11 cellular contexts compared by ENCODE assay signal in genomic region chr1:178066904-178067531, GRCh38. TPM values are rescaled to one million over a fixed set of nuclear protein-coding genes. Genes with fewer than 3 reads are reported as not detected.
A peak's percentile ranks its signal among the peaks of the same experiment; 100 is the strongest.
DNase-seq lines count a peak whose midpoint lies in the region; ATAC-seq and TF ChIP-seq lines count a peak whose summit lies in the region.
"Had no signal": no experiment of that assay in that cellular context is flagged by ENCODE, and none has a peak within 500 bp of the region (broad histone marks: within the 10 kb centered on the region; RNA-seq: fewer than 3 reads in every experiment).

No MANE protein-coding gene starts in this region.

- H2AFZ ChIP-seq in mammary epithelial cell (ENCODE audit: low read depth, low read length), result no peak overlapping the region

- H3K36me3 Mint-ChIP-seq in memory B cell, result no peaks in the 10 kb centered on the region

- H3K9me3 Mint-ChIP-seq in memory B cell, result peaks cover 1% of the 10 kb centered on the region

- H3K27ac Mint-ChIP-seq in memory B cell, result no peak overlapping the region
- H3K27ac Mint-ChIP-seq: activated T-cell treated with anti-CD3 and anti-CD28 coated beads, Interleukin-2, amount 50 U/mL, for 24 hours had no signal

- H3K4me1 ChIP-seq in mammary epithelial cell (ENCODE audit: insufficient read depth, low read length), result no peaks in the 10 kb centered on the region
- H3K4me1 ChIP-seq: SJSA1 had no signal

- H3K36me3 ChIP-seq in mammary epithelial cell (ENCODE audit: insufficient read depth, low read length), result no peaks in the 10 kb centered on the region
- H3K36me3 ChIP-seq: SJSA1 had no signal

- in situ Hi-C loops in mammary epithelial cell (cut with MboI; ENCODE audit: low sequenced_read_pairs in 2 of 2), result no loop called here

- H3K4me1 Mint-ChIP-seq in memory B cell, result peaks cover 10% of the 10 kb centered on the region

- no peak overlapping the region for H3K27ac ChIP-seq in mammary epithelial cell (ENCODE audit: insufficient read depth, low read depth, low read length)
- H3K27ac ChIP-seq: SJSA1 had no signal

- dilution Hi-C loops in mammary epithelial cell (cut with HindIII; ENCODE audit: low sequenced_read_pairs), result no loop called here

- no peak overlapping the region for H3K4me3 ChIP-seq in mammary epithelial cell (replicated peaks in 1 of 3; ENCODE audit: insufficient read depth in 1 of 3, low read depth in 2 of 3, low read length in 3 of 3)
- H3K4me3 ChIP-seq: SJSA1, skin epidermis had no signal

- H3K4me2 ChIP-seq in mammary epithelial cell (ENCODE audit: insufficient read depth, low read depth, low read length), result no peak overlapping the region

- DNase-seq in memory B cell (ENCODE audit: low spot score in 2 of 2), result no peak
- no peak for DNase-seq in NCI-H1417 treated with DMSO at 0.1 percent for 48 hours (lab: John Stamatoyannopoulos, UW)
- DNase-seq in mammary epithelial cell, result no peak
- DNase-seq in SHP77 treated with DMSO at 0.1 percent for 48 hours (lab: John Stamatoyannopoulos, UW), result no peak
- DNase-seq: activated T-cell treated with anti-CD3 and anti-CD28 coated beads, Interleukin-2, amount 50 U/mL, for 24 hours had no signal

- CTCF ChIA-PET in mammary epithelial cell (lab: Charles Lee; ENCODE audit: low non-redundant PET), result no interaction called here

- no peaks in the 10 kb centered on the region for H3K79me2 ChIP-seq in mammary epithelial cell (ENCODE audit: insufficient read depth, low read length)

- no peak overlapping the region for H3K9ac ChIP-seq in mammary epithelial cell (ENCODE audit: insufficient read depth, low read length)

- H3K9me3 ChIP-seq in mammary epithelial cell (replicated peaks; ENCODE audit: insufficient read depth, low read length), result no peaks in the 10 kb centered on the region
- H3K9me3 ChIP-seq: SJSA1 had no signal

- H3K27me3 ChIP-seq in mammary epithelial cell (ENCODE audit: insufficient read depth, low read length), result no peaks in the 10 kb centered on the region
- H3K27me3 ChIP-seq: SJSA1 had no signal

- H3K4me3 Mint-ChIP-seq in memory B cell, result no peak overlapping the region
- H3K4me3 Mint-ChIP-seq: activated T-cell treated with anti-CD3 and anti-CD28 coated beads, Interleukin-2, amount 50 U/mL, for 24 hours had no signal

- no TSS peak for BruUV-seq in mammary epithelial cell (replicated peaks; lab: Mats Ljungman, UMichigan)

- no peaks in the 10 kb centered on the region for H3K27me3 Mint-ChIP-seq in memory B cell

- no peaks in the 10 kb centered on the region for H4K20me1 ChIP-seq in mammary epithelial cell (ENCODE audit: insufficient read depth, low read length)

- no peak for TF ChIP-seq CTCF in mammary epithelial cell (conservative IDR thresholded peaks at IDR 0.05 in 1 of 2, IDR thresholded peaks at IDR 0.05 in 1 of 2; ENCODE audit: extremely low read depth in 1 of 2, insufficient read depth in 1 of 2, low read depth in 1 of 2, low read length in 2 of 2)

- WGBS in mammary epithelial cell (ENCODE audit: low coverage, missing lambda C conversion rate), result 86% methylated on average over 5 of the region's 5 CpGs

- peak; percentile 97 for ATAC-seq in GM19023 (IDR thresholded peaks at IDR 0.05; ENCODE audit: unreplicated experiment)
- peak; percentile 98 for ATAC-seq in HG02623 (IDR thresholded peaks at IDR 0.05; ENCODE audit: unreplicated experiment)
- peak; percentile 98 for ATAC-seq in HG03565 (IDR thresholded peaks at IDR 0.05; ENCODE audit: unreplicated experiment)
- peak; percentile 60 for ATAC-seq in memory B cell (ENCODE audit: low read depth)
- ATAC-seq in esophagus mucosa, result no peak

- intact Hi-C loops in mammary epithelial cell (cut with micrococcal nuclease), result no loop called here

RNA-seq across cellular contexts. Expression of gene RASAL2, which starts 26.9 kb away (rescaled TPM):
- total RNA-seq in mammary epithelial cell (10 to 100 TPM; 45.3 to 53.7 TPM), esophagus mucosa (19.2 TPM)
- polyA plus RNA-seq in mammary epithelial cell, result 34.0 TPM
- polyA minus RNA-seq in mammary epithelial cell, result 61.1 TPM
